ENCODE assay signal across 25 cellular contexts in the genomic region with DNA sequence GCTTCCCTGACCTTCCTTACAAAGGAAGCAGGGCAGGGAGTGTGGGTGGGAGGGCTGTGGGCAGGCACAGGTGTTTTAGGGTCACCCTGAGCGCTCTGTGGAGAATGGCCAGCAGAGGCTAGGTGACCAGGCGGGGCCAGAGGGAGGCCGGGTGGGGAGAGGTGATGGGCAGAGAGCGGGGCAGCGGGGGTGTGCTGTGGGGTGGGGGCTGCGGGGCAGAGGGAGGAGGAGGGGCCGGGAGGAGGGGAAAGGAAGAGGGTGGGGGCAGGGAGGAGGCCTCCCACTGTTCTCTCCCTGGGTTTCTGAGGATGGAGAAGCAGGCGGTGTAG. TPM values are rescaled to one million over a fixed set of nuclear protein-coding genes. Genes with fewer than 3 reads are reported as not detected.
DNase-seq lines count a peak whose midpoint lies in the region; FAIRE-seq and TF ChIP-seq lines count a peak whose summit lies in the region.
"Had no signal": no experiment of that assay in that cellular context is flagged by ENCODE, and none has a peak within 500 bp of the region (broad histone marks: within the 10 kb centered on the region; RNA-seq: fewer than 3 reads in every experiment).

No MANE protein-coding gene starts in this region.

- no peaks in the 10 kb centered on the region for H3K27me3 ChIP-seq in A673 (replicated peaks; ENCODE audit: insufficient read depth, low read depth, low read length, poor library complexity)
- H3K27me3 ChIP-seq: BE2C had no signal

- FAIRE-seq in GM19239 (lab: Jason Lieb, UNC) = no peak
- FAIRE-seq: GM12878, islet of Langerhans had no signal

- TF ChIP-seq CTCF in A673 (conservative IDR thresholded peaks at IDR 0.05; ENCODE audit: low read depth, low read length) (no peak), coronary artery (IDR thresholded peaks at IDR 0.05) (no peak)

- CTCF ChIA-PET in A673 (lab: Charles Lee) = no interaction called here

- POLR2A ChIA-PET in A673 (lab: Charles Lee; ENCODE audit: low non-redundant PET) = no interaction called here

- no TSS peak for BruUV-seq in A673 (replicated peaks; lab: Mats Ljungman, UMichigan)

- no peaks in the 10 kb centered on the region for H3K36me3 ChIP-seq in A673 (ENCODE audit: insufficient read depth, low read length, poor library complexity, severe bottlenecking)
- H3K36me3 ChIP-seq: BE2C, HAP-1, suprapubic skin had no signal

- H3K27ac ChIP-seq in A673 (ENCODE audit: low read depth, low read length, poor library complexity, severe bottlenecking) (peak overlapping the region; percentile 98), coronary artery (no peak overlapping the region)
- H3K27ac ChIP-seq: suprapubic skin had no signal

- intact Hi-C loops in A673 (cut with micrococcal nuclease; ENCODE audit: unreplicated experiment) (no loop called here), posterior vena cava (cut with DNase I) (no loop called here)

- in situ Hi-C loops in KBM-7 (cut with MboI; ENCODE audit: low pct_unique_long_range_greater_than_20kb, low sequenced_read_pairs) = no loop called here

- H3K9me3 ChIP-seq in A673 (ENCODE audit: low read depth, low read length, poor library complexity, severe bottlenecking) = no peaks in the 10 kb centered on the region
- H3K9me3 ChIP-seq: BE2C, HAP-1, suprapubic skin had no signal

- DNase-seq in A673 (ENCODE audit: low spot score) = no peak
- DNase-seq in GM19239 (ENCODE audit: insufficient read length, low spot score) = peak; percentile 3
- peak; percentile 69 for DNase-seq in coronary artery (ENCODE audit: low spot score)
- peak; percentile 67 for DNase-seq in posterior vena cava (ENCODE audit: low spot score)
- DNase-seq in DMS79 treated with DMSO at 0.1 percent for 48 hours (lab: John Stamatoyannopoulos, UW) = no peak
- no peak for DNase-seq in KBM-7
- DNase-seq in hepatic stellate cell (ENCODE audit: low spot score) = no peak
- DNase-seq: activated CD4-positive, alpha-beta T cell treated with anti-CD3 and anti-CD28 coated beads, Interleukin-2, amount 50 U/mL, for 4 hours; activated CD4-positive, CD25-positive, alpha-beta regulatory T cell; activated naive CD4-positive, alpha-beta T cell treated with Interleukin-2 at 50 U/mL for 16 hours; central memory CD4-positive, alpha-beta T cell; naive B cell; NCI-H2081; NCI-H524 treated with DMSO at 0.1 percent for 48 hours; stimulated activated naive CD4-positive, alpha-beta T cell treated with Interleukin-2 at 50 U/mL for 16 hours had no signal

- no peak overlapping the region for H3K4me3 ChIP-seq in A673 (ENCODE audit: low read depth, low read length, poor library complexity, severe bottlenecking)
- no peak overlapping the region for H3K4me3 ChIP-seq in coronary artery
- H3K4me3 ChIP-seq: GM12878, HAP-1 had no signal

- H3K4me1 ChIP-seq in A673 (ENCODE audit: insufficient read depth, low read length, poor library complexity, severe bottlenecking) = peaks cover 27% of the 10 kb centered on the region
- H3K4me1 ChIP-seq: HAP-1 had no signal

RNA-seq across cellular contexts. Expression of gene NEU4, which starts 6.6 kb away (rescaled TPM):
- total RNA-seq in A673 (2021) (38.5 and 48.4 TPM in 2 replicates), posterior vena cava (under 1 TPM in 1 of 2 donors, not detected in 1; 0.38 TPM)
- total RNA-seq: M059J, osteoblast had no signal

RNA-seq across cellular contexts. Expression of gene GAL3ST2, which starts 25.8 kb away (rescaled TPM):
- total RNA-seq in A673 (2021) (5.0 and 5.3 TPM in 2 replicates), posterior vena cava (not detected)
- total RNA-seq: M059J; suprapubic skin; T-helper 1 cell treated with Interleukin-12 subunit alpha and Interleukin-12 subunit beta and Interleukin-4 antibody, amounts not matched to agents 30 ng/mL and 1 ng/mL, for 36 hours; urinary bladder had no signal

RNA-seq across cellular contexts. Expression of gene PDCD1, which starts 56.3 kb away (rescaled TPM):
- total RNA-seq in A673 (2021) = 0.34 and 0.35 TPM in 2 replicates
- total RNA-seq in posterior vena cava = under 1 TPM in 1 of 2 donors, not detected in 1; 0.38 TPM
- total RNA-seq: M059J, mesothelial cell of epicardium, osteoblast, suprapubic skin, urinary bladder had no signal

Comparison
In these comparisons a context has a peak if more than half of its experiments do, and no peak if none do; other contexts are left out.
1. DNase-seq: peak in GM19239 (single experiment), coronary artery (single experiment) and posterior vena cava (single experiment); none in A673 (single experiment), DMS79 treated with DMSO at 0.1 percent for 48 hours (single experiment), KBM-7 (single experiment) and hepatic stellate cell (single experiment).
2. RNA of gene NEU4, which starts 6.6 kb away (total RNA-seq): 38.5 to 48.4 TPM in A673; 0.38 TPM in posterior vena cava; every median in the first group is over 10 times any median in the second.